21 cellular contexts compared by ENCODE assay signal in genomic region chr21:32734214-32734613, GRCh38.
"Had no signal": no experiment of that assay in that cellular context is flagged by ENCODE, and none has a peak within 500 bp of the region (broad histone marks: within the 10 kb centered on the region; RNA-seq: fewer than 3 reads in every experiment).

No MANE protein-coding gene starts in this region.

- H3K9me3 ChIP-seq: breast epithelium, gastroesophageal sphincter, left ventricle myocardium inferior, mucosa of descending colon, right lobe of liver, stomach, thyroid gland, upper lobe of left lung had no signal

- FAIRE-seq: endothelial cell of umbilical vein had no signal

- H3K27me3 ChIP-seq: breast epithelium, gastroesophageal sphincter, hepatocyte, right lobe of liver, stomach, thyroid gland, upper lobe of left lung had no signal

- H3K4me2 ChIP-seq: hepatocyte had no signal

- H3K9me3 Mint-ChIP-seq: nephron had no signal

- H3K4me3 Mint-ChIP-seq: nephron had no signal

- H3K4me1 Mint-ChIP-seq: nephron had no signal

- DNase-seq: activated CD4-positive, alpha-beta T cell treated with anti-CD3 and anti-CD28 coated beads, Interleukin-2, amount 50 U/mL, for 4 hours; activated naive CD4-positive, alpha-beta T cell; amygdala; central memory CD4-positive, alpha-beta T cell; islet precursor cell; left ventricle myocardium inferior; mucosa of descending colon; posterior cingulate gyrus; right lobe of liver; stimulated activated CD4-positive, alpha-beta T cell treated with anti-CD3 and anti-CD28 coated beads, Interleukin-12 subunit alpha, Interleukin-12 subunit beta, amount 100 ng/mL, for 4 hours; stimulated activated CD4-positive, alpha-beta T cell treated with anti-CD3 and anti-CD28 coated beads, Interleukin-4, amount 100 ng/mL, for 1 hour; stomach; thyroid gland; upper lobe of left lung had no signal

- H3K36me3 ChIP-seq: breast epithelium had no signal

- H3K27ac ChIP-seq: breast epithelium, gastroesophageal sphincter, hepatocyte, left ventricle myocardium inferior, right lobe of liver, skin epidermis, stomach, thyroid gland, upper lobe of left lung had no signal

- H3K4me3 ChIP-seq: breast epithelium, gastroesophageal sphincter, hepatocyte, left ventricle myocardium inferior, lung, mucosa of descending colon, right lobe of liver, skin epidermis, stomach, thyroid gland, upper lobe of left lung had no signal

- H3K79me2 ChIP-seq: hepatocyte had no signal

- ATAC-seq: gastroesophageal sphincter, mucosa of descending colon, right lobe of liver had no signal

- H3K4me1 ChIP-seq: breast epithelium, gastroesophageal sphincter, left ventricle myocardium inferior, right lobe of liver, stomach, thyroid gland, upper lobe of left lung had no signal

- H2AFZ ChIP-seq: hepatocyte had no signal
